Comparison of ENCODE assay signal across 6 cellular contexts in the genomic region with DNA sequence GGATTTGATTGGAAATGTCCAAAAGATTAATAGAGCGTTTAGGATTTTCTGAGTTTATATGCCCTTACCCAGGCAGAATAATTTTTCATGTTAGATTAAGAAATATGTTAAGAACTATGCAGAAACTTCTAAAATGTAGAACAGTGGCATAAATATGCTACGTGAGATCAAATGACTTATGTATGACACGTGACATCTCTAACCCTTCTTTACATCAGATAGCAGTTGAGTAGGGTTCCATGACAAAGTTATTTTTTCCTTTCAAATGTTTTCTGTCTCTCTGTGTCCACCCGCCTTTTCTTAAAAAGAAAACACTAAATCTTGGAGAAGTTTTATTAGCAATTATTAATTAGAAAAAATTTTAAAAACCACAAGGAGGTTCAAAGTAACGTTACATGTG.
"Had no signal": no experiment of that assay in that cellular context is flagged by ENCODE, and none has a peak within 500 bp of the region (broad histone marks: within the 10 kb centered on the region; RNA-seq: fewer than 3 reads in every experiment).

No MANE protein-coding gene starts in this region.

- DNase-seq: IMR-90, KBM-7, KG1 had no signal

- FAIRE-seq: HepG2, HTR-8/SVneo had no signal

- H3K27ac ChIP-seq: HL-60 had no signal

- ATAC-seq: HepG2 had no signal
